In the genomic region with DNA sequence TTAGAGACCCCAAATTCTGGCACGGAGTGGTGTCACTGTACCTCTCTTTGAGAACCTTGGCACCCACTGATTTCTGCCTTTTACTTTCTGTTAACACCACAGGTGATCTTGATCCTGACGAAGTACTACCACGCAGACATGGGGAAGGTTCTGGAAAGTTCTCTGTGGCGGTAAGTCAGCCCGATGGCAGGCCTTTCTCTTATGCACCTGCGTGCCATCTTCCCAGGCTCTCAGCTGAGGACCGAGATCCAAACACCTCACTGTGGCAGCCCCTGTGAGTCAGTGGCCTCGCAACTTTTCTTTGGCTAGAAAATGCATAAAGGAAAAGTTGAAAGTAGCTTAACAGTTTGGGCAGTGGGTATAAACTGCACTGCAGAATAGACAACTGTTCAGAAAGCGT, we compare ENCODE assay signal across 19 cellular contexts. TPM values are rescaled to one million over a fixed set of nuclear protein-coding genes. Genes with fewer than 3 reads are reported as not detected.
DNase-seq lines count a peak whose midpoint lies in the region; ATAC-seq and TF ChIP-seq lines count a peak whose summit lies in the region.
"Had no signal": no experiment of that assay in that cellular context is flagged by ENCODE, and none has a peak within 500 bp of the region (broad histone marks: within the 10 kb centered on the region; RNA-seq: fewer than 3 reads in every experiment).

No MANE protein-coding gene starts in this region.

- H3K27ac ChIP-seq in angular gyrus (ENCODE audit: low read depth, low read length), result peak overlapping the region; percentile 1
- peak overlapping the region; percentile 2 for H3K27ac ChIP-seq in temporal lobe (ENCODE audit: low read depth, low read length)
- H3K27ac ChIP-seq: A549, SJSA1 had no signal

- no peak overlapping the region for H3K4me3 Mint-ChIP-seq in Calu3 (ENCODE audit: low read depth, unreplicated experiment)
- H3K4me3 Mint-ChIP-seq: CD14-positive monocyte had no signal

- intact Hi-C loops in cardiac septum (cut with DNase I), result no loop called here
- intact Hi-C loops in left ventricle myocardium superior (cut with micrococcal nuclease), result no loop called here
- intact Hi-C loops in Calu3 (cut with micrococcal nuclease; ENCODE audit: unreplicated experiment), result no loop called here

- no TSS peak for BruUV-seq in Calu3 (replicated peaks; lab: Mats Ljungman, UMichigan)

- no peak for TF ChIP-seq CTCF in Calu3 (IDR thresholded peaks at IDR 0.05; ENCODE audit: unreplicated experiment)

- DNase-seq in cardiac septum (ENCODE audit: low spot score) (peak; percentile 70), left ventricle myocardium superior (no peak), islet precursor cell (peak; percentile 46), Calu3 (no peak), DMS114 treated with DMSO at 0.1 percent for 48 hours (lab: John Stamatoyannopoulos, UW; ENCODE audit: unreplicated experiment) (no peak), iPS-NIHi7 (ENCODE audit: extremely low spot score) (no peak)
- DNase-seq: IMR-90, Karpas-422, NCI-H1105, NCI-H1694 treated with DMSO at 0.1 percent for 48 hours, NCI-H345, NCI-H526 treated with DMSO at 0.1 percent for 48 hours had no signal

- CTCF ChIA-PET in Calu3 (lab: Charles Lee), result no interaction called here

- H3K27ac Mint-ChIP-seq in Calu3 (ENCODE audit: unreplicated experiment), result no peak overlapping the region
- H3K27ac Mint-ChIP-seq: CD14-positive monocyte had no signal

- no peaks in the 10 kb centered on the region for H3K4me1 Mint-ChIP-seq in Calu3 (ENCODE audit: low read depth, unreplicated experiment)
- H3K4me1 Mint-ChIP-seq: CD14-positive monocyte had no signal

- H3K9me3 Mint-ChIP-seq in Calu3 (ENCODE audit: low read depth, unreplicated experiment), result peaks cover 8% of the 10 kb centered on the region

- peaks cover 4% of the 10 kb centered on the region for H3K36me3 Mint-ChIP-seq in Calu3 (ENCODE audit: insufficient read depth, unreplicated experiment)
- H3K36me3 Mint-ChIP-seq: CD14-positive monocyte had no signal

- H3K27me3 Mint-ChIP-seq in Calu3 (ENCODE audit: unreplicated experiment), result peaks cover 72% of the 10 kb centered on the region

- ATAC-seq in left ventricle myocardium superior, result no peak
- ATAC-seq: A549 had no signal

RNA-seq across cellular contexts. Expression of a gene that starts 38.5 kb away (rescaled TPM):
- total RNA-seq in cardiac septum (not detected), left ventricle myocardium superior (not detected), temporal lobe (under 0.01 TPM), Calu3 (2022) (not detected in 2 replicates)
- total RNA-seq: IMR-90, OCI-LY7, RPMI7951, SJSA1 had no signal

Comparison
In these comparisons a context has a peak if more than half of its experiments do, and no peak if none do; other contexts are left out.
1. DNase-seq: peak in cardiac septum (single experiment) and islet precursor cell (single experiment); none in left ventricle myocardium superior (single experiment), Calu3 (single experiment), DMS114 treated with DMSO at 0.1 percent for 48 hours (single experiment) and iPS-NIHi7 (single experiment).